In genomic region chr7:67018940-67019339, GRCh38 we compare ENCODE assay signal across 18 cellular contexts. TPM values are rescaled to one million over a fixed set of nuclear protein-coding genes. Genes with fewer than 3 reads are reported as not detected.
DNase-seq lines count a peak whose midpoint lies in the region; ATAC-seq and TF ChIP-seq lines count a peak whose summit lies in the region.
"Had no signal": no experiment of that assay in that cellular context is flagged by ENCODE, and none has a peak within 500 bp of the region (broad histone marks: within the 10 kb centered on the region; RNA-seq: fewer than 3 reads in every experiment).

No MANE protein-coding gene starts in this region.

- no peak overlapping the region for H3K4me3 ChIP-seq in CD4-positive, alpha-beta memory T cell (ENCODE audit: low read length in 2 of 2)
- no peak overlapping the region for H3K4me3 ChIP-seq in thyroid gland (replicated peaks in 1 of 3)
- H3K4me3 ChIP-seq: A549, GM23338, Peyer's patch had no signal

- H3K27ac Mint-ChIP-seq in activated CD4-positive, alpha-beta T cell treated with anti-CD3 and anti-CD28 coated beads, Interleukin-2, amount 10 ng/mL, durations not matched to agents 7 days and 5 days = peak overlapping the region; percentile 60
- peak overlapping the region in 4 of 7 donors; percentile 7 to 57 (median 36) for H3K27ac Mint-ChIP-seq in CD4-positive, alpha-beta memory T cell
- peak overlapping the region; percentile 71 for H3K27ac Mint-ChIP-seq in T-helper 2 cell treated with Interferon-gamma antibody and Interleukin-4, amounts not matched to agents 5 μg/mL and 100 μg/mL, for 36 hours
- H3K27ac Mint-ChIP-seq in memory B cell = peak overlapping the region; percentile 42
- H3K27ac Mint-ChIP-seq: GM23338 had no signal

- POLR2A ChIA-PET in activated CD4-positive, alpha-beta T cell treated with anti-CD3 and anti-CD28 coated beads, Interleukin-2, amount 10 ng/mL, durations not matched to agents 7 days and 5 days (lab: Charles Lee) = no interaction called here
- POLR2A ChIA-PET in CD4-positive, alpha-beta memory T cell (lab: Charles Lee; ENCODE audit: partially characterized antibody) = no interaction called here

- H3K36me3 ChIP-seq in CD4-positive, alpha-beta memory T cell (ENCODE audit: insufficient read depth, low read length) = peaks cover 13% of the 10 kb centered on the region
- H3K36me3 ChIP-seq in thyroid gland = peaks cover 23 to 44% of the 10 kb centered on the region in 2 donors

- TF ChIP-seq CTCF in thyroid gland (IDR thresholded peaks at IDR 0.05) = no peak

- no peak for ATAC-seq in memory B cell (ENCODE audit: low read depth)
- ATAC-seq: A549, GM23338 had no signal

- H3K36me3 Mint-ChIP-seq in activated CD4-positive, alpha-beta T cell treated with anti-CD3 and anti-CD28 coated beads, Interleukin-2, amount 10 ng/mL, durations not matched to agents 7 days and 5 days (ENCODE audit: low read depth) = peaks cover 42% of the 10 kb centered on the region
- H3K36me3 Mint-ChIP-seq in CD4-positive, alpha-beta memory T cell = peaks cover 59 to 65% of the 10 kb centered on the region in 2 donors
- peaks cover 49% of the 10 kb centered on the region for H3K36me3 Mint-ChIP-seq in T-helper 2 cell treated with Interferon-gamma antibody and Interleukin-4, amounts not matched to agents 5 μg/mL and 100 μg/mL, for 36 hours (ENCODE audit: low read depth)
- H3K36me3 Mint-ChIP-seq in memory B cell = peaks cover 37% of the 10 kb centered on the region

- H3K4me1 Mint-ChIP-seq in activated CD4-positive, alpha-beta T cell treated with anti-CD3 and anti-CD28 coated beads, Interleukin-2, amount 10 ng/mL, durations not matched to agents 7 days and 5 days = peaks cover 12% of the 10 kb centered on the region
- peaks cover 0 to 11% (median 4%) of the 10 kb centered on the region in 4 donors for H3K4me1 Mint-ChIP-seq in CD4-positive, alpha-beta memory T cell
- peaks cover 13% of the 10 kb centered on the region for H3K4me1 Mint-ChIP-seq in T-helper 2 cell treated with Interferon-gamma antibody and Interleukin-4, amounts not matched to agents 5 μg/mL and 100 μg/mL, for 36 hours (ENCODE audit: low read depth)
- H3K4me1 Mint-ChIP-seq in memory B cell = peaks cover under 1% of the 10 kb centered on the region
- H3K4me1 Mint-ChIP-seq: GM23338 had no signal

- CTCF ChIA-PET in activated CD4-positive, alpha-beta T cell treated with anti-CD3 and anti-CD28 coated beads, Interleukin-2, amount 10 ng/mL, durations not matched to agents 7 days and 5 days (lab: Charles Lee) = no interaction called here
- CTCF ChIA-PET in CD4-positive, alpha-beta memory T cell (lab: Charles Lee; ENCODE audit: partially characterized antibody) = interaction anchor here (0.9 kb wide), 1 partner anchor 22 kb away, joined by 3 read pairs; no protein-coding TSS in a partner anchor

- 78 to 79% methylated on average over 7 of the region's 7 CpGs for WGBS in thyroid gland, 2 donors

- no peaks in the 10 kb centered on the region for H3K9me3 ChIP-seq in CD4-positive, alpha-beta memory T cell (ENCODE audit: control insufficient read depth in 1 of 2, low read length in 2 of 2)
- no peaks in the 10 kb centered on the region for H3K9me3 ChIP-seq in thyroid gland
- H3K9me3 ChIP-seq: A549, Caco-2, Peyer's patch had no signal

- no peak for TF ChIP-seq POLR2A in thyroid gland (IDR thresholded peaks at IDR 0.05)

- H3K27me3 Mint-ChIP-seq in activated CD4-positive, alpha-beta T cell treated with anti-CD3 and anti-CD28 coated beads, Interleukin-2, amount 10 ng/mL, durations not matched to agents 7 days and 5 days = no peaks in the 10 kb centered on the region
- H3K27me3 Mint-ChIP-seq in CD4-positive, alpha-beta memory T cell = no peaks in the 10 kb centered on the region
- no peaks in the 10 kb centered on the region for H3K27me3 Mint-ChIP-seq in T-helper 2 cell treated with Interferon-gamma antibody and Interleukin-4, amounts not matched to agents 5 μg/mL and 100 μg/mL, for 36 hours (ENCODE audit: low read depth)
- no peaks in the 10 kb centered on the region for H3K27me3 Mint-ChIP-seq in memory B cell

- intact Hi-C loops in CD4-positive, alpha-beta memory T cell (cut with micrococcal nuclease) = no loop called here
- intact Hi-C loops in thyroid gland (cut with DNase I) = no loop called here

- no peaks in the 10 kb centered on the region for H3K9me3 Mint-ChIP-seq in activated CD4-positive, alpha-beta T cell treated with anti-CD3 and anti-CD28 coated beads, Interleukin-2, amount 10 ng/mL, durations not matched to agents 7 days and 5 days
- H3K9me3 Mint-ChIP-seq in CD4-positive, alpha-beta memory T cell = no peaks in the 10 kb centered on the region
- no peaks in the 10 kb centered on the region for H3K9me3 Mint-ChIP-seq in T-helper 2 cell treated with Interferon-gamma antibody and Interleukin-4, amounts not matched to agents 5 μg/mL and 100 μg/mL, for 36 hours
- H3K9me3 Mint-ChIP-seq in memory B cell = no peaks in the 10 kb centered on the region
- H3K9me3 Mint-ChIP-seq: GM23338 had no signal

- no peak overlapping the region for H3K4me3 Mint-ChIP-seq in activated CD4-positive, alpha-beta T cell treated with anti-CD3 and anti-CD28 coated beads, Interleukin-2, amount 10 ng/mL, durations not matched to agents 7 days and 5 days
- no peak overlapping the region for H3K4me3 Mint-ChIP-seq in CD4-positive, alpha-beta memory T cell
- no peak overlapping the region for H3K4me3 Mint-ChIP-seq in T-helper 2 cell treated with Interferon-gamma antibody and Interleukin-4, amounts not matched to agents 5 μg/mL and 100 μg/mL, for 36 hours
- no peak overlapping the region for H3K4me3 Mint-ChIP-seq in memory B cell
- H3K4me3 Mint-ChIP-seq: GM23338 had no signal

- DNase-seq in activated CD4-positive, alpha-beta T cell treated with anti-CD3 and anti-CD28 coated beads, Interleukin-2, amount 10 ng/mL, durations not matched to agents 7 days and 5 days = no peak
- no peak for DNase-seq in activated CD4-positive, alpha-beta T cell treated with anti-CD3 and anti-CD28 coated beads for 1 hour
- no peak for DNase-seq in CD4-positive, alpha-beta memory T cell
- DNase-seq in T-helper 2 cell treated with Interferon-gamma antibody and Interleukin-4, amounts not matched to agents 5 μg/mL and 100 μg/mL, for 36 hours (ENCODE audit: low spot score) = peak; percentile 9
- DNase-seq in memory B cell (ENCODE audit: low spot score in 2 of 2) = no peak
- DNase-seq in NCI-H748 treated with DMSO at 0.1 percent for 48 hours (lab: John Stamatoyannopoulos, UW) = no peak
- no peak for DNase-seq in H4 (ENCODE audit: low spot score)
- no peak for DNase-seq in thyroid gland
- DNase-seq: Caco-2, MM.1S, NCI-H187, NCI-H2171, NCI-H774, Peyer's patch had no signal

- no peaks in the 10 kb centered on the region for H3K4me1 ChIP-seq in CD4-positive, alpha-beta memory T cell (ENCODE audit: insufficient read depth, low read length)
- no peaks in the 10 kb centered on the region for H3K4me1 ChIP-seq in thyroid gland
- H3K4me1 ChIP-seq: A549, Caco-2, Peyer's patch had no signal

- H3K27ac ChIP-seq in CD4-positive, alpha-beta memory T cell (ENCODE audit: low read depth, low read length) = no peak overlapping the region
- H3K27ac ChIP-seq in thyroid gland = no peak overlapping the region
- H3K27ac ChIP-seq: A549, C4-2B, KMS-11 had no signal

- H3K27me3 ChIP-seq in CD4-positive, alpha-beta memory T cell (ENCODE audit: insufficient read depth, low read length) = no peaks in the 10 kb centered on the region
- H3K27me3 ChIP-seq in thyroid gland = no peaks in the 10 kb centered on the region
- H3K27me3 ChIP-seq: Peyer's patch had no signal

RNA-seq across cellular contexts. Expression of gene TYW1, which starts 22.3 kb away (rescaled TPM):
- total RNA-seq in activated CD4-positive, alpha-beta T cell treated with anti-CD3 and anti-CD28 coated beads, Interleukin-2, amount 10 ng/mL, durations not matched to agents 7 days and 5 days = 10 to 100 TPM; 15.4 to 16.4 TPM
- 10 to 100 TPM; 25.9 to 29.6 TPM for total RNA-seq in CD4-positive, alpha-beta memory T cell
- 10 to 100 TPM; 19.2 to 32.3 TPM for polyA plus RNA-seq in CD4-positive, alpha-beta memory T cell
- total RNA-seq in H4 (2014; rRNA removed; shearing (Covaris generic)) = 35.9 and 40.6 TPM in 2 replicates
- 10 to 100 TPM; 19.3 to 75.6 (median 38.6) TPM for total RNA-seq in thyroid gland

RNA-seq across cellular contexts. Expression of gene SBDS, which starts 23.6 kb away (rescaled TPM):
- 10 to 100 TPM; 34.2 to 37.8 TPM for total RNA-seq in activated CD4-positive, alpha-beta T cell treated with anti-CD3 and anti-CD28 coated beads, Interleukin-2, amount 10 ng/mL, durations not matched to agents 7 days and 5 days
- total RNA-seq in CD4-positive, alpha-beta memory T cell = 10 to 100 TPM; 69.7 to 72.2 TPM
- 100 to 1,000 TPM in 1 of 2 donors, 10 to 100 TPM in 1; 84.0 to 127 TPM for polyA plus RNA-seq in CD4-positive, alpha-beta memory T cell
- 62.8 and 76.6 TPM in 2 replicates for total RNA-seq in H4 (2014; rRNA removed; shearing (Covaris generic))
- 100 to 1,000 TPM in 2 of 4 donors, 10 to 100 TPM in 2; 91.7 to 157 (median 115) TPM for total RNA-seq in thyroid gland
